In the genomic region with DNA sequence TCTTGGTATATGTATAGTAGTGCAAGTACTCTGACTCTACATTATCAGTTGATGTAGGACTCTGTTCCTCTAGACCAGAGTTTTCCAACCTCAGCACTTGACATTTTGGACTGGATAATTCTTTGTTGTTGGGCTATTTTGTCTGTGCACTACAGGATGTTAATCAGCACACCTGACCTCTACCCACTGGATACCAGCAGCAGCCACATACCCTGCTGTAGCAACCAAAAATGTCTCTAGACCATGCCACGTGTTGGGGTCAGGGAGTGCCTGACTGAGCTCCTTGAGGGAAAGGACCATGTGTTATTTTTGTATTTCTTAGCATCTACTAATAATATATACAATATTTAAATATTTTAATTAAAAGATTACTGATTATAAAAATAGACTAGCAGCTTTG, we compare ENCODE assay signal across 34 cellular contexts.
"Had no signal": no experiment of that assay in that cellular context is flagged by ENCODE, and none has a peak within 500 bp of the region (broad histone marks: within the 10 kb centered on the region; RNA-seq: fewer than 3 reads in every experiment).

No MANE protein-coding gene starts in this region.

- H3K9me3 ChIP-seq: MG63 had no signal

- H3K27ac ChIP-seq: VCaP had no signal

- H3K27me3 Mint-ChIP-seq: activated B cell treated with CpG ODN at 0.5 μM for 24 hours; activated CD4-positive, alpha-beta memory T cell treated with anti-CD3 and anti-CD28 coated beads for 36 hours; activated naive CD4-positive, alpha-beta T cell treated with anti-CD3 and anti-CD28 coated beads, Interleukin-2, amount 50 U/mL, for 24 hours; activated T-helper 17 cell treated with anti-CD3 and anti-CD28 coated beads, Interleukin-2, amount 50 U/mL, for 72 hours; brain had no signal

- ATAC-seq: activated T-cell treated with anti-CD3 and anti-CD28 coated beads, Interleukin-2, amount 50 U/mL, for 72 hours; activated T-helper 17 cell treated with anti-CD3 and anti-CD28 coated beads, Interleukin-2, amount 50 U/mL, for 72 hours had no signal

- H3K4me3 ChIP-seq: MG63 had no signal

- DNase-seq: activated B cell treated with CpG ODN at 0.5 μM for 24 hours; activated CD4-positive, alpha-beta memory T cell treated with anti-CD3 and anti-CD28 coated beads for 36 hours; activated CD4-positive, alpha-beta T cell treated with anti-CD3 and anti-CD28 coated beads for 4 hours; activated CD4-positive, alpha-beta T cell treated with anti-CD3 and anti-CD28 coated beads, Interleukin-2, amount 50 U/mL, for 1 hour; activated CD4-positive, CD25-positive, alpha-beta regulatory T cell treated with anti-CD3 and anti-CD28 coated beads, Interleukin-2, amount 50 U/mL, for 72 hours; activated gamma-delta T cell; activated naive CD4-positive, alpha-beta T cell treated with Interleukin-2 at 50 U/mL for 16 hours; activated T-cell treated with anti-CD3 and anti-CD28 coated beads, Interleukin-2, amount 50 U/mL, for 1 hour; activated T-cell treated with anti-CD3 and anti-CD28 coated beads, Interleukin-2, amount 50 U/mL, for 72 hours; anterior cingulate cortex; central memory CD4-positive, alpha-beta T cell; Karpas-422; KBM-7; MG63; NCI-H1048; NCI-H1105 treated with DMSO at 0.1 percent for 48 hours; NCI-H1436; NCI-H1694; NCI-H1930; NCI-H2081 treated with DMSO at 0.1 percent for 48 hours; NCI-H345; NCI-H524 treated with DMSO at 0.1 percent for 48 hours; NK-92 treated with Interleukin-12 subunit alpha and Interleukin-12 subunit beta, amount 100 ng/mL, for 24 hours; OCI-M1; Right ventricle myocardium superior; SW 1271; T-helper 1 cell; T-helper 2 cell; T-helper 9 cell had no signal

- FAIRE-seq: bronchial epithelial cell had no signal

- H3K4me3 Mint-ChIP-seq: activated B cell treated with CpG ODN at 0.5 μM for 24 hours; activated CD4-positive, alpha-beta memory T cell treated with anti-CD3 and anti-CD28 coated beads for 36 hours; activated naive CD4-positive, alpha-beta T cell treated with anti-CD3 and anti-CD28 coated beads, Interleukin-2, amount 50 U/mL, for 24 hours; activated T-cell treated with anti-CD3 and anti-CD28 coated beads, Interleukin-2, amount 50 U/mL, for 72 hours; activated T-helper 17 cell treated with anti-CD3 and anti-CD28 coated beads, Interleukin-2, amount 50 U/mL, for 72 hours had no signal

- H3K27me3 ChIP-seq: MG63 had no signal

- H3K9me3 Mint-ChIP-seq: activated B cell treated with CpG ODN at 0.5 μM for 24 hours; activated CD4-positive, alpha-beta memory T cell treated with anti-CD3 and anti-CD28 coated beads for 36 hours; activated naive CD4-positive, alpha-beta T cell treated with anti-CD3 and anti-CD28 coated beads, Interleukin-2, amount 50 U/mL, for 24 hours; activated T-cell treated with anti-CD3 and anti-CD28 coated beads, Interleukin-2, amount 50 U/mL, for 72 hours; activated T-helper 17 cell treated with anti-CD3 and anti-CD28 coated beads, Interleukin-2, amount 50 U/mL, for 72 hours had no signal

- H3K27ac Mint-ChIP-seq: activated B cell treated with CpG ODN at 0.5 μM for 24 hours; activated CD4-positive, alpha-beta memory T cell treated with anti-CD3 and anti-CD28 coated beads for 36 hours; activated naive CD4-positive, alpha-beta T cell treated with anti-CD3 and anti-CD28 coated beads, Interleukin-2, amount 50 U/mL, for 24 hours; activated T-cell treated with anti-CD3 and anti-CD28 coated beads, Interleukin-2, amount 50 U/mL, for 72 hours; activated T-helper 17 cell treated with anti-CD3 and anti-CD28 coated beads, Interleukin-2, amount 50 U/mL, for 72 hours had no signal
